ENCODE assay signal across 10 cellular contexts in the genomic region with DNA sequence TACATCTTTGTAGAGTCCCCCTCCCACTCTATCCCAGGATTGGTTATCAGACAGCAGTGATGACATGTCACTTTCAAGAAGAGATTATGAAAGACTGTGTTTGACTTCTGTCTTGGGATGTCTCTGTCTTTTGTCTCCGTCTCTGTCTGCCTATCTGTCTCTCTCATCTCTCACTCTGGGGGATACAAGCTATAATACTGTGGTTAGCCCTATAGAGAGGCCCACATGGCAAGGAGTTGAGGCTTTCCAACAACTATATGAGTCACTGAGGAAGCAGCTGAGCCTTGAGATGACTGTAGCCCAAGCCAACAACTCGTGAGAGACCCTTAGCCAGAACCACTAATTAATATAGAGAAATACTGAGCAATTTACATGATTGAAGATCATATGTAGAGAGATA.
DNase-seq lines count a peak whose midpoint lies in the region; ATAC-seq, FAIRE-seq and TF ChIP-seq lines count a peak whose summit lies in the region.
"Had no signal": no experiment of that assay in that cellular context is flagged by ENCODE, and none has a peak within 500 bp of the region (broad histone marks: within the 10 kb centered on the region; RNA-seq: fewer than 3 reads in every experiment).

No MANE protein-coding gene starts in this region.

- intact Hi-C loops in endothelial cell of umbilical vein (cut with micrococcal nuclease), result no loop called here
- intact Hi-C loops in upper lobe of right lung (cut with DNase I), result no loop called here

- H3K4me1 ChIP-seq in endothelial cell of umbilical vein (ENCODE audit: control insufficient read depth, extremely low read depth, insufficient read depth, low read length) (peaks cover 5% of the 10 kb centered on the region), upper lobe of right lung (no peaks in the 10 kb centered on the region)
- H3K4me1 ChIP-seq: uterus had no signal

- peak; percentile 16 for DNase-seq in endothelial cell of umbilical vein (ENCODE audit: low read depth, low spot score)
- DNase-seq in upper lobe of right lung, result no peak
- DNase-seq in G401 (ENCODE audit: low spot score), result no peak
- DNase-seq in NCI-H345 treated with DMSO at 0.1 percent for 48 hours (lab: John Stamatoyannopoulos, UW; ENCODE audit: unreplicated experiment), result no peak
- DNase-seq: NCI-H774, uterus had no signal

- CTCF ChIA-PET in endothelial cell of umbilical vein (lab: Charles Lee), result interaction anchor here (1.2 to 1.4 kb wide), 2 partner anchors 12 to 103 kb away, joined by 3 to 5 read pairs; no protein-coding TSS in a partner anchor

- no peaks in the 10 kb centered on the region for H3K36me3 ChIP-seq in endothelial cell of umbilical vein (ENCODE audit: control insufficient read depth in 2 of 2, extremely low read depth in 1 of 2, insufficient read depth in 2 of 2, low read length in 2 of 2)
- H3K36me3 ChIP-seq in upper lobe of right lung, result no peaks in the 10 kb centered on the region
- H3K36me3 ChIP-seq: uterus had no signal

- no peaks in the 10 kb centered on the region for H3K9me3 ChIP-seq in endothelial cell of umbilical vein (replicated peaks; ENCODE audit: control insufficient read depth, insufficient read depth, low read length)
- no peaks in the 10 kb centered on the region for H3K9me3 ChIP-seq in upper lobe of right lung
- H3K9me3 ChIP-seq: uterus had no signal

- no peaks in the 10 kb centered on the region for H3K27me3 ChIP-seq in endothelial cell of umbilical vein (ENCODE audit: control insufficient read depth in 2 of 2, insufficient read depth in 2 of 2, low read length in 2 of 2)
- no peaks in the 10 kb centered on the region for H3K27me3 ChIP-seq in upper lobe of right lung
- H3K27me3 ChIP-seq: uterus had no signal

- FAIRE-seq in endothelial cell of umbilical vein (lab: Jason Lieb, UNC), result no peak
- FAIRE-seq: colon had no signal

- no TSS peak for BruUV-seq in endothelial cell of umbilical vein (replicated peaks; lab: Mats Ljungman, UMichigan)

- dilution Hi-C loops in endothelial cell of umbilical vein (cut with MboI; ENCODE audit: extremely low pct_ligation_motif_present, low sequenced_read_pairs), result no loop called here

- peaks cover 3% of the 10 kb centered on the region for H4K20me1 ChIP-seq in endothelial cell of umbilical vein (replicated peaks; ENCODE audit: control insufficient read depth, extremely low read depth, insufficient read depth, low read length)

- no peak for TF ChIP-seq POLR2A in endothelial cell of umbilical vein (IDR thresholded peaks at IDR 0.05; ENCODE audit: low read depth, low read length)

- H2AFZ ChIP-seq in endothelial cell of umbilical vein (ENCODE audit: low read depth, low read length), result no peak overlapping the region

- in situ Hi-C loops in G401 (cut with HindIII; ENCODE audit: low sequenced_read_pairs), result no loop called here

- no peaks in the 10 kb centered on the region for H3K79me2 ChIP-seq in endothelial cell of umbilical vein (ENCODE audit: control insufficient read depth, insufficient read depth, low read length)

- no peak overlapping the region for H3K4me3 ChIP-seq in endothelial cell of umbilical vein (replicated peaks in 1 of 3; ENCODE audit: insufficient read depth in 1 of 3, low read depth in 1 of 3, low read length in 3 of 3)
- no peak overlapping the region for H3K4me3 ChIP-seq in upper lobe of right lung
- H3K4me3 ChIP-seq: uterus had no signal

- H3K27ac ChIP-seq in endothelial cell of umbilical vein (ENCODE audit: insufficient read depth, low read depth, low read length) (no peak overlapping the region), upper lobe of right lung (no peak overlapping the region)
- H3K27ac ChIP-seq: uterus had no signal

- H3K9me1 ChIP-seq in endothelial cell of umbilical vein (replicated peaks; ENCODE audit: control insufficient read depth, extremely low read depth, insufficient read depth, low read length), result no peaks in the 10 kb centered on the region

- TF ChIP-seq CTCF in endothelial cell of umbilical vein (IDR thresholded peaks at IDR 0.05; ENCODE audit: extremely low read depth in 1 of 2, insufficient read depth in 1 of 2, low read depth in 1 of 2, low read length in 2 of 2), result no peak
- no peak for TF ChIP-seq CTCF in upper lobe of right lung (IDR thresholded peaks at IDR 0.05)

- POLR2A ChIA-PET in endothelial cell of umbilical vein (lab: Charles Lee), result no interaction called here

- peak; percentile 80 for ATAC-seq in GM18519 (IDR thresholded peaks at IDR 0.05; ENCODE audit: low FRiP score, unreplicated experiment)
- ATAC-seq in GM21529 (IDR thresholded peaks at IDR 0.05; ENCODE audit: unreplicated experiment), result peak; percentile 41
- peak; percentile 71 for ATAC-seq in HG03565 (IDR thresholded peaks at IDR 0.05; ENCODE audit: unreplicated experiment)
- no peak for ATAC-seq in upper lobe of right lung

- no peak overlapping the region for H3K9ac ChIP-seq in endothelial cell of umbilical vein (replicated peaks; ENCODE audit: extremely low read depth, insufficient read depth, low read length)

- no peak overlapping the region for H3K4me2 ChIP-seq in endothelial cell of umbilical vein (ENCODE audit: insufficient read depth, low read length)

TF ChIP-seq in endothelial cell of umbilical vein, 7 proteins besides CTCF, POLR2A, EP300 and RAD21:
- peak; percentile 29 for TF ChIP-seq FOS (IDR thresholded peaks at IDR 0.05; ENCODE audit: borderline replicate concordance, insufficient read depth, low read length)
- TF ChIP-seq GATA2 (IDR thresholded peaks at IDR 0.05; ENCODE audit: insufficient read depth, insufficient read length, low read depth, low read length), result peak; percentile 23
- no peak for TF ChIP-seq POLR2AphosphoS5 (IDR thresholded peaks at IDR 0.05; ENCODE audit: insufficient read depth, low read depth, low read length)
